In genomic region chr2:72895154-72895553, GRCh38 we compare ENCODE assay signal across 16 cellular contexts. TPM values are rescaled to one million over a fixed set of nuclear protein-coding genes. Genes with fewer than 3 reads are reported as not detected.
A peak's percentile ranks its signal among the peaks of the same experiment; 100 is the strongest.
DNase-seq lines count a peak whose midpoint lies in the region; ATAC-seq and TF ChIP-seq lines count a peak whose summit lies in the region.
"Had no signal": no experiment of that assay in that cellular context is flagged by ENCODE, and none has a peak within 500 bp of the region (broad histone marks: within the 10 kb centered on the region; RNA-seq: fewer than 3 reads in every experiment).

No MANE protein-coding gene starts in this region.

- H3K27ac Mint-ChIP-seq in glutamatergic neuron (ENCODE audit: unreplicated experiment) (peak overlapping the region; percentile 82), nephron progenitor cell (no peak overlapping the region)
- H3K27ac Mint-ChIP-seq: activated CD4-positive, alpha-beta T cell treated with anti-CD3 and anti-CD28 coated beads, Interleukin-2, amount 10 ng/mL, durations not matched to agents 7 days and 5 days had no signal

- H2AFZ ChIP-seq in PC-3 (ENCODE audit: low read length): peak overlapping the region; percentile 90

- H4K20me1 ChIP-seq in PC-3 (ENCODE audit: low read length): no peaks in the 10 kb centered on the region

- H3K4me3 Mint-ChIP-seq in glutamatergic neuron (ENCODE audit: unreplicated experiment) (peak overlapping the region; percentile 72), nephron progenitor cell (no peak overlapping the region)
- H3K4me3 Mint-ChIP-seq: activated CD4-positive, alpha-beta T cell treated with anti-CD3 and anti-CD28 coated beads, Interleukin-2, amount 10 ng/mL, durations not matched to agents 7 days and 5 days; T-cell had no signal

- DNase-seq in PC-3 (no peak), glutamatergic neuron (no peak), nephron progenitor cell (no peak)
- DNase-seq in activated T-cell treated with anti-CD3 and anti-CD28 coated beads, Interleukin-2, amount 50 U/mL, for 48 hours: no peak
- DNase-seq: activated CD4-positive, alpha-beta T cell treated with anti-CD3 and anti-CD28 coated beads, Interleukin-2, amount 10 ng/mL, durations not matched to agents 7 days and 5 days; activated naive CD4-positive, alpha-beta T cell; NCI-H187; NCI-H774; SHP77 treated with DMSO at 0.1 percent for 48 hours; spleen; stimulated activated CD4-positive, alpha-beta T cell treated with anti-CD3 and anti-CD28 coated beads, Interleukin-4, amount 100 ng/mL, for 4 hours; stomach; T-cell had no signal

- H3K36me3 ChIP-seq in PC-3 (ENCODE audit: low read depth, low read length) (no peaks in the 10 kb centered on the region), skeletal muscle satellite cell (ENCODE audit: insufficient read depth, low read length) (peaks cover 4% of the 10 kb centered on the region)

- intact Hi-C loops in PC-3 (cut with micrococcal nuclease): no loop called here

- no TSS peak for BruUV-seq in PC-3 (replicated peaks; lab: Mats Ljungman, UMichigan)

- H3F3A ChIP-seq in PC-3 (ENCODE audit: low read length, unreplicated experiment): no peaks in the 10 kb centered on the region

- H3K36me3 Mint-ChIP-seq in glutamatergic neuron (ENCODE audit: unreplicated experiment) (no peaks in the 10 kb centered on the region), nephron progenitor cell (ENCODE audit: low read depth) (no peaks in the 10 kb centered on the region)
- H3K36me3 Mint-ChIP-seq: T-cell had no signal

- H3K4me3 ChIP-seq in PC-3 (ENCODE audit: low read length) (peak overlapping the region; percentile 61), skeletal muscle satellite cell (ENCODE audit: low read length) (no peak overlapping the region)
- H3K4me3 ChIP-seq: K562, mucosa of descending colon had no signal

- ATAC-seq in PC-3: no peak
- ATAC-seq: T-cell had no signal

- no peaks in the 10 kb centered on the region for H3K27me3 ChIP-seq in PC-3 (ENCODE audit: low read length)
- H3K27me3 ChIP-seq in skeletal muscle satellite cell (ENCODE audit: control insufficient read depth, insufficient read depth, low read length): peaks cover 49% of the 10 kb centered on the region

- peaks cover 14% of the 10 kb centered on the region for H3K4me1 Mint-ChIP-seq in glutamatergic neuron (ENCODE audit: low read depth, unreplicated experiment)
- peaks cover 26% of the 10 kb centered on the region for H3K4me1 Mint-ChIP-seq in nephron progenitor cell

- H3K9me2 ChIP-seq in PC-3 (replicated peaks; ENCODE audit: low read length): no peaks in the 10 kb centered on the region

- H3K27me3 Mint-ChIP-seq in glutamatergic neuron (ENCODE audit: unreplicated experiment) (peaks cover 18% of the 10 kb centered on the region), nephron progenitor cell (ENCODE audit: low read depth, poor library complexity) (peaks cover 76% of the 10 kb centered on the region)

- TF ChIP-seq CTCF in PC-3 (conservative IDR thresholded peaks at IDR 0.05; ENCODE audit: low read depth, low read length) (no peak), glutamatergic neuron (IDR thresholded peaks at IDR 0.05; ENCODE audit: partially characterized antibody, unreplicated experiment) (no peak), nephron progenitor cell (IDR thresholded peaks at IDR 0.05) (no peak)

- H3K4me2 ChIP-seq in PC-3 (ENCODE audit: low read length) (peak overlapping the region; percentile 79), skeletal muscle satellite cell (ENCODE audit: low read length) (peak overlapping the region; percentile 50)

- peaks cover 8% of the 10 kb centered on the region for H3K9me3 Mint-ChIP-seq in glutamatergic neuron (ENCODE audit: unreplicated experiment)
- H3K9me3 Mint-ChIP-seq in nephron progenitor cell: no peaks in the 10 kb centered on the region
- H3K9me3 Mint-ChIP-seq: activated CD4-positive, alpha-beta T cell treated with anti-CD3 and anti-CD28 coated beads, Interleukin-2, amount 10 ng/mL, durations not matched to agents 7 days and 5 days; T-cell had no signal

- H3K9me3 ChIP-seq in PC-3 (ENCODE audit: low read length) (no peaks in the 10 kb centered on the region), skeletal muscle satellite cell (replicated peaks; ENCODE audit: low read length) (no peaks in the 10 kb centered on the region)
- H3K9me3 ChIP-seq: mucosa of descending colon, spleen, stomach had no signal

- H3K79me2 ChIP-seq in PC-3 (ENCODE audit: low read length): no peaks in the 10 kb centered on the region; the same call in 1 of the 2 replicates

- CTCF ChIA-PET in PC-3 (lab: Charles Lee): interaction anchor here (0.9 to 1.7 kb wide), 2 partner anchors 79 to 282 kb away, joined by 3 to 7 read pairs; no protein-coding TSS in a partner anchor

- H3K9ac ChIP-seq in PC-3 (ENCODE audit: low read length) (no peak overlapping the region), skeletal muscle satellite cell (ENCODE audit: low read depth, low read length) (no peak overlapping the region)

- no peak overlapping the region for H3K27ac ChIP-seq in PC-3 (ENCODE audit: low read length)
- H3K27ac ChIP-seq: spleen had no signal

- H3K4me1 ChIP-seq in PC-3 (ENCODE audit: insufficient read depth, low read length): peaks cover 13% of the 10 kb centered on the region
- peaks cover 11% of the 10 kb centered on the region for H3K4me1 ChIP-seq in skeletal muscle satellite cell (ENCODE audit: control insufficient read depth, insufficient read depth, low read length)

- POLR2A ChIA-PET in PC-3 (lab: Charles Lee; ENCODE audit: unreplicated experiment): no interaction called here

RNA-seq across cellular contexts. Expression of gene SPR, which starts 7.9 kb away (rescaled TPM):
- total RNA-seq in PC-3 (2014; rRNA removed): 69.4 and 88.6 TPM in 2 replicates
- total RNA-seq in glutamatergic neuron (ENCODE audit: unreplicated experiment): 1.7 TPM
- total RNA-seq in skeletal muscle satellite cell (2012; rRNA removed): 14.2 and 16.0 TPM in 2 replicates

RNA-seq across cellular contexts. Expression of gene EMX1, which starts 22.2 kb away (rescaled TPM):
- total RNA-seq in PC-3 (2014; rRNA removed): not detected in 2 replicates
- total RNA-seq in glutamatergic neuron (ENCODE audit: unreplicated experiment): 0.54 TPM
- total RNA-seq in skeletal muscle satellite cell (2012; rRNA removed): not detected in 2 replicates
- total RNA-seq: activated CD4-positive, alpha-beta T cell treated with anti-CD3 and anti-CD28 coated beads, Interleukin-2, amount 10 ng/mL, durations not matched to agents 7 days and 5 days; spleen; T-cell had no signal

Comparison
In these comparisons a context has a peak if more than half of its experiments do, and no peak if none do; other contexts are left out.
1. RNA of gene SPR, which starts 7.9 kb away (total RNA-seq): 69.4 to 88.6 TPM in PC-3; 1.7 TPM in glutamatergic neuron (single experiment); every median in the first group is over 10 times any median in the second.